In the genomic region with DNA sequence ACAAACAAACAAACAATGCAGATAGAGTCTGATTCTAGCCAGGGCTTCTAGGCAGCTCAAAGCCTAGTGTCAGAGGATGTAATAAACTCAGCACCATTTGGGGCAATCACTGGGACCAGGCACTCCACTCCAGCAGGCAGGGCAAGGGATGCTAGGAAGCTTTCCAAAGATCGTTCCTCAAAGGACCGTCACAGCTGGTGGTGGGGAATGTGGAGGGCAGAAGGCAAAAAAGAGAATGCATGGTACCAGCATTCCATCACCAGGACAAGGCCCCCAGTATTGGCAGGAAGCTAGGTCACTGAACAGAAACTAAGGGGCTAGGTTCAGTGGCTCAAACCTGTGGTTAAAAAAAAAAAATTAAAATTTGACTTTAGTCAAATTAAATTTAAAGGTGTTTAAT, we compare ENCODE assay signal across 24 cellular contexts.
"Had no signal": no experiment of that assay in that cellular context is flagged by ENCODE, and none has a peak within 500 bp of the region (broad histone marks: within the 10 kb centered on the region; RNA-seq: fewer than 3 reads in every experiment).

No MANE protein-coding gene starts in this region.

- H3K36me3 ChIP-seq: cardiac muscle cell, gastroesophageal sphincter, upper lobe of left lung, WERI-Rb-1 had no signal

- H3K4me3 Mint-ChIP-seq: activated CD8-positive, alpha-beta T cell treated with anti-CD3 and anti-CD28 coated beads, Interleukin-2, amount 10 ng/mL, durations not matched to agents 7 days and 5 days; activated naive CD4-positive, alpha-beta T cell treated with anti-CD3 and anti-CD28 coated beads, Interleukin-2, amount 10 ng/mL, durations not matched to agents 7 days and 5 days; immature natural killer cell; memory B cell; naive B cell; neural crest cell; stimulated activated effector memory CD8-positive, alpha-beta T cell treated with anti-CD3 and anti-CD28 coated beads, Interleukin-12 subunit alpha, Interleukin-12 subunit beta, amount 100 ng/mL, for 72 hours; T-cell; T-helper 2 cell treated with Interferon-gamma antibody and Interleukin-4, amounts not matched to agents 5 μg/mL and 100 μg/mL, for 36 hours had no signal

- H3K27ac ChIP-seq: cardiac muscle cell, epithelial cell of prostate, gastroesophageal sphincter, upper lobe of left lung, WERI-Rb-1 had no signal

- H3K9me3 Mint-ChIP-seq: activated naive CD4-positive, alpha-beta T cell treated with anti-CD3 and anti-CD28 coated beads, Interleukin-2, amount 10 ng/mL, durations not matched to agents 7 days and 5 days; immature natural killer cell; memory B cell; stimulated activated effector memory CD8-positive, alpha-beta T cell treated with anti-CD3 and anti-CD28 coated beads, Interleukin-12 subunit alpha, Interleukin-12 subunit beta, amount 100 ng/mL, for 72 hours; T-cell; T-helper 2 cell treated with Interferon-gamma antibody and Interleukin-4, amounts not matched to agents 5 μg/mL and 100 μg/mL, for 36 hours had no signal

- H3K27me3 ChIP-seq: cardiac muscle cell, gastroesophageal sphincter, upper lobe of left lung had no signal

- H3K4me3 ChIP-seq: cardiac muscle cell, gastroesophageal sphincter, upper lobe of left lung had no signal

- H3K27ac Mint-ChIP-seq: activated CD8-positive, alpha-beta T cell treated with anti-CD3 and anti-CD28 coated beads, Interleukin-2, amount 10 ng/mL, durations not matched to agents 7 days and 5 days; activated naive CD4-positive, alpha-beta T cell treated with anti-CD3 and anti-CD28 coated beads, Interleukin-2, amount 10 ng/mL, durations not matched to agents 7 days and 5 days; memory B cell; T-helper 2 cell treated with Interferon-gamma antibody and Interleukin-4, amounts not matched to agents 5 μg/mL and 100 μg/mL, for 36 hours had no signal

- H3K9me3 ChIP-seq: gastroesophageal sphincter, upper lobe of left lung had no signal

- H3K36me3 Mint-ChIP-seq: activated naive CD4-positive, alpha-beta T cell treated with anti-CD3 and anti-CD28 coated beads, Interleukin-2, amount 10 ng/mL, durations not matched to agents 7 days and 5 days; memory B cell; naive B cell had no signal

- DNase-seq: activated CD4-positive, alpha-beta T cell treated with anti-CD3 and anti-CD28 coated beads for 1 hour; activated CD4-positive, alpha-beta T cell treated with anti-CD3 and anti-CD28 coated beads, Interleukin-2, amount 50 U/mL, for 1 hour; activated CD8-positive, alpha-beta T cell treated with anti-CD3 and anti-CD28 coated beads, Interleukin-2, amount 10 ng/mL, durations not matched to agents 7 days and 5 days; activated effector memory CD4-positive, alpha-beta T cell treated with anti-CD3 and anti-CD28 coated beads, Interleukin-2, amount 50 U/mL, for 16 hours; activated naive CD4-positive, alpha-beta T cell treated with anti-CD3 and anti-CD28 coated beads, Interleukin-2, amount 10 ng/mL, durations not matched to agents 7 days and 5 days; activated T-cell treated with anti-CD3 and anti-CD28 coated beads, Interleukin-2, amount 50 U/mL, for 48 hours; amygdala; cortex of kidney; head of caudate nucleus; immature natural killer cell; naive B cell; small intestine; stimulated activated CD4-positive, alpha-beta T cell treated with anti-CD3 and anti-CD28 coated beads, Interleukin-2, amount 100 ng/mL, for 24 hours; T-cell; upper lobe of left lung; WERI-Rb-1 had no signal

- H3K27me3 Mint-ChIP-seq: activated naive CD4-positive, alpha-beta T cell treated with anti-CD3 and anti-CD28 coated beads, Interleukin-2, amount 10 ng/mL, durations not matched to agents 7 days and 5 days; memory B cell; naive B cell; T-cell had no signal

- ATAC-seq: activated CD8-positive, alpha-beta T cell treated with anti-CD3 and anti-CD28 coated beads, Interleukin-2, amount 10 ng/mL, durations not matched to agents 7 days and 5 days; gastroesophageal sphincter; sciatic nerve; stimulated activated effector memory CD8-positive, alpha-beta T cell treated with anti-CD3 and anti-CD28 coated beads, Interleukin-12 subunit alpha, Interleukin-12 subunit beta, amount 100 ng/mL, for 72 hours; T-cell had no signal

- H3K4me1 Mint-ChIP-seq: immature natural killer cell had no signal
